8 cellular contexts compared by ENCODE assay signal in the genomic region with DNA sequence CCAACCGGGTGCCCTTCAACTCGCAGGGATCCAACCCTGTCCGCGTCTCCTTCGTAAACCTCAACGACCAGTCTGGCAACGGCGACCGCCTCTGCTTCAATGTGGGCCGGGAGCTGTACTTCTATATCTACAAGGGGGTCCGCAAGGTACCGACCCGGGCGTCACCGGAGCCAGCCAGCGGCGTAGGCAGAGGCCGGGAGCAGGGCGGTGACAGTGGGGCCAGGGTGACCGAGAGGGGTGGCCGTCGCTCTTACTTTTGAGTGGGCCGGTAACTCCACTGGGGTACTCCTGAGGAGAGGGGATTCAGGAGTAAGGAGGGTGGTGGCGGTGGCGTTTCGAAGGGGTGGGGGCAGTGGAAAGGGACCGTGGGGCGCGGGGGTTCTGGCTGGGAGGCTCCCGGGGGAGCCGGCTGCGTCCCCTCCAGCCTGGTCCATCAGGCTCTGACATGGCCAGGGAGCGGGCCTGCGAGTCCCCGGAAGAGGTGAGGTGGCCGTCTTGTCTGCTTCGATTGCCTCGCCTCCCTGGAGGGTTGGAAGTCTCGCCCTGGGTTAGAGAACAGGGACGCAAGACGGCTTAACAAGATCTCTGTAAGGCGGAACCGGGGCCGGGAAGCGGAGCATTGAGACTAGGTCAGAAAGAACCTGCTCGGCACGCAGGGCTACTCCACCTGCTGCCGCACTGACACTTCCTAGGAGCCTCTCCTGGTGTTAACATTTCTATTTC. TPM values are rescaled to one million over a fixed set of nuclear protein-coding genes. Genes with fewer than 3 reads are reported as not detected.
DNase-seq lines count a peak whose midpoint lies in the region; ATAC-seq and TF ChIP-seq lines count a peak whose summit lies in the region.

No MANE protein-coding gene starts in this region.

- H3F3A ChIP-seq in PC-9 (ENCODE audit: insufficient read depth, low read depth), result peaks cover 17% of the 10 kb centered on the region; the same call in 1 of the 2 replicates

- H3K27ac Mint-ChIP-seq in activated naive CD8-positive, alpha-beta T cell, result peak overlapping the region; percentile 94

- H3K9me3 ChIP-seq in PC-9 (ENCODE audit: insufficient read depth, low read depth) (no peaks in the 10 kb centered on the region), psoas muscle (no peaks in the 10 kb centered on the region)

- ATAC-seq in HG02884 (IDR thresholded peaks at IDR 0.05; ENCODE audit: unreplicated experiment), result peak; percentile 25
- ATAC-seq in left cardiac atrium, result peak; percentile 31 to 35
- peak; percentile 18 to 45 (median 32) for ATAC-seq in psoas muscle

- peaks cover 35% of the 10 kb centered on the region for H4K20me1 ChIP-seq in PC-9 (ENCODE audit: insufficient read depth)

- H3K9me2 ChIP-seq in PC-9 (ENCODE audit: insufficient read depth), result no peaks in the 10 kb centered on the region

- peaks cover 35% of the 10 kb centered on the region for H3K4me1 Mint-ChIP-seq in activated naive CD8-positive, alpha-beta T cell (ENCODE audit: low read depth)

- TF ChIP-seq CTCF in PC-9 (conservative IDR thresholded peaks at IDR 0.05) (no peak), psoas muscle (IDR thresholded peaks at IDR 0.05) (no peak)

- no TSS peak for BruUV-seq in PC-9 (replicated peaks; lab: Mats Ljungman, UMichigan)

- peaks cover 82% of the 10 kb centered on the region for H3K79me2 ChIP-seq in PC-9 (ENCODE audit: low read depth)

- peak overlapping the region; percentile 95 for H2AFZ ChIP-seq in PC-9

- no peaks in the 10 kb centered on the region for H3K27me3 ChIP-seq in PC-9 (ENCODE audit: insufficient read depth, low read depth)
- H3K27me3 ChIP-seq in psoas muscle (ENCODE audit: insufficient read depth in 3 of 3, low read length in 2 of 3), result no peaks in the 10 kb centered on the region

- H3K9me3 Mint-ChIP-seq in activated naive CD8-positive, alpha-beta T cell (ENCODE audit: low read depth), result no peaks in the 10 kb centered on the region

- CTCF ChIA-PET in PC-9 (lab: Charles Lee), result interaction anchor here (0.7 kb wide), 1 partner anchor 165 kb away, joined by 3 read pairs; the partner anchor contains the start of gene MOK

- H3K27ac ChIP-seq in PC-9 (peak overlapping the region; percentile 44), psoas muscle (peak overlapping the region; percentile 87)

- intact Hi-C loops in PC-9 (cut with micrococcal nuclease; ENCODE audit: unreplicated experiment) (loop anchor here (1.0 kb wide), 1 partner anchor 47 kb away; no protein-coding TSS in a partner anchor), left cardiac atrium (cut with DNase I) (loop anchor here in 1 of 2 donors (10.0 kb wide), 1 partner anchor 65 kb away; no protein-coding TSS in a partner anchor), psoas muscle (cut with DNase I) (loop anchor here in 1 of 2 donors (5.0 kb wide), 2 partner anchors 67 to 172 kb away; no protein-coding TSS in a partner anchor)

- DNase-seq in NCI-H748 (lab: John Stamatoyannopoulos, UW; ENCODE audit: unreplicated experiment) (peak; percentile 47), NCI-H748 treated with DMSO at 0.1 percent for 48 hours (lab: John Stamatoyannopoulos, UW) (no peak), PC-9 (peak; percentile 53 to 57), left cardiac atrium (peak; percentile 40), psoas muscle (peak; percentile 22 to 61), mesenteric fat pad (ENCODE audit: low spot score) (no peak)

- H3K36me3 Mint-ChIP-seq in activated naive CD8-positive, alpha-beta T cell, result no peaks in the 10 kb centered on the region

- H3K27me3 Mint-ChIP-seq in activated naive CD8-positive, alpha-beta T cell, result no peaks in the 10 kb centered on the region

- WGBS in psoas muscle, 3 donors, result 0 to 1% (median 0%) methylated on average over 39 to 48 of the region's 48 CpGs

- H3K4me2 ChIP-seq in PC-9, result peak overlapping the region; percentile 88

- H3K4me3 Mint-ChIP-seq in activated naive CD8-positive, alpha-beta T cell, result peak overlapping the region; percentile 97

- H3K4me1 ChIP-seq in PC-9 (replicated peaks; ENCODE audit: insufficient read depth) (peaks cover 31% of the 10 kb centered on the region), psoas muscle (peaks cover 13% of the 10 kb centered on the region)

- peak overlapping the region; percentile 75 for H3K4me3 ChIP-seq in PC-9
- peak overlapping the region; percentile 86 for H3K4me3 ChIP-seq in psoas muscle

- POLR2A ChIA-PET in PC-9 (lab: Charles Lee; ENCODE audit: unreplicated experiment), result interaction anchor here (0.6 kb wide), 2 partner anchors 44 to 860 kb away, joined by 4 read pairs; no protein-coding TSS in a partner anchor

- H3K36me3 ChIP-seq in PC-9 (ENCODE audit: low read depth) (0 out of 2 replicates have a peak, but pooled peaks cover 8% of the 10 kb centered on the region), psoas muscle (ENCODE audit: insufficient read depth in 1 of 2, low read depth in 1 of 2) (peaks cover 0 to 8% of the 10 kb centered on the region in 2 donors)

RNA-seq across cellular contexts. Expression of gene WDR20, which starts 0.5 kb away (rescaled TPM):
- total RNA-seq in PC-9 (2021) (62.2 and 93.5 TPM in 2 replicates), left cardiac atrium (10 to 100 TPM; 23.3 to 23.7 TPM), psoas muscle (10 to 100 TPM; 18.3 to 26.8 (median 22.3) TPM), mesenteric fat pad (34.1 TPM)
- 10 to 100 TPM; 11.4 to 20.6 (median 11.9) TPM for polyA plus RNA-seq in psoas muscle

RNA-seq across cellular contexts. Expression of gene HSP90AA1, which starts 53.3 kb away (rescaled TPM):
- total RNA-seq in PC-9 (2021) (1,314 and 1,931 TPM in 2 replicates), left cardiac atrium (100 to 1,000 TPM; 395 to 505 TPM), psoas muscle (100 to 1,000 TPM; 398 to 659 (median 540) TPM), mesenteric fat pad (473 TPM)
- polyA plus RNA-seq in psoas muscle, result 1,000 to 10,000 TPM in 1 of 3 donors, 100 to 1,000 TPM in 2; 523 to 1,480 (median 614) TPM

Comparison
In these comparisons a context has a peak if more than half of its experiments do, and no peak if none do; other contexts are left out.
1. DNase-seq: peak in NCI-H748 (single experiment), PC-9 (2 of 2), left cardiac atrium (single experiment) and psoas muscle (2 of 2); none in NCI-H748 treated with DMSO at 0.1 percent for 48 hours (single experiment) and mesenteric fat pad (single experiment).
2. Peak in every context shown above with its lines, with median percentiles within 50 percentile points of each other: ATAC-seq.